In the genomic region with DNA sequence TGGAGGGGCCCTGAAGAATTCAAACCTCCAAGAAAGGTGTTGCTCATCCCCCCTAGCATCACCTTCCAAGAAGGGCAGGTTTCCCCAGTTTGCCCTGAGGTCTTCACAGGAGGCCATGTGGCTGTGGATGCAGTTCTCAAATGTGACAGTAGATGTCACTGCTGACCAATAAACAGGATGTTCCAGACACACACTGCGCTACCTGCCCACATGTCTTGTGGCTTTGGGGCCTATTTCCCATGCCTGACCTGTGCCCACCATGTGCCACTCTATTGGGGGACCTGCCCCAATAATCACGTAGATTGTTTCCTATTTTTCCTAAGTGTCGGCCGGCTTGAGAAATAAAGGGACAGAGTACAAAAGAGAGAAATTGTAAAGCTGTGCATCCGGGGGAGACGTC, we compare ENCODE assay signal across 9 cellular contexts. TPM values are rescaled to one million over a fixed set of nuclear protein-coding genes. Genes with fewer than 3 reads are reported as not detected.
DNase-seq lines count a peak whose midpoint lies in the region; ATAC-seq, FAIRE-seq and TF ChIP-seq lines count a peak whose summit lies in the region.
"Had no signal": no experiment of that assay in that cellular context is flagged by ENCODE, and none has a peak within 500 bp of the region (broad histone marks: within the 10 kb centered on the region; RNA-seq: fewer than 3 reads in every experiment).

No MANE protein-coding gene starts in this region.

- DNase-seq in COR-L47 (lab: John Stamatoyannopoulos, UW) (peak; percentile 10), KBM-7 (peak; percentile 79), iPS-NIHi11 (ENCODE audit: low spot score) (peak; percentile 18), NCI-H187 treated with DMSO at 0.1 percent for 48 hours (lab: John Stamatoyannopoulos, UW) (no peak), KG1 (lab: John Stamatoyannopoulos, UW) (no peak), GM12891 (ENCODE audit: insufficient read length, low spot score) (no peak)
- DNase-seq in activated CD4-positive, alpha-beta T cell treated with anti-CD3 and anti-CD28 coated beads, Interleukin-2, amount 50 U/mL, for 1 hour, result peak; percentile 68
- DNase-seq: right cardiac atrium had no signal

- no peak for ATAC-seq in GM21367 (IDR thresholded peaks at IDR 0.05; ENCODE audit: unreplicated experiment)

- no peak for FAIRE-seq in GM12891 (lab: Jason Lieb, UNC)

- no peak for TF ChIP-seq POLR2A in GM12891 (IDR thresholded peaks at IDR 0.05; ENCODE audit: low read depth, low read length)

- in situ Hi-C loops in KBM-7 (cut with MboI; ENCODE audit: low pct_unique_long_range_greater_than_20kb, low sequenced_read_pairs), result no loop called here

TF ChIP-seq in GM12891, 5 proteins besides CTCF, POLR2A, EP300 and RAD21:
- TF ChIP-seq PAX5 (IDR thresholded peaks at IDR 0.05; ENCODE audit: insufficient read depth, low read length, severe bottlenecking) (no peak), SPI1 (IDR thresholded peaks at IDR 0.05; ENCODE audit: low read depth, low read length) (no peak), TAF1 (IDR thresholded peaks at IDR 0.05; ENCODE audit: low read depth, low read length) (no peak), POU2F2 (IDR thresholded peaks at IDR 0.05; ENCODE audit: low read depth, low read length) (no peak), POLR2AphosphoS5 (IDR thresholded peaks at IDR 0.05; ENCODE audit: low read depth, low read length) (no peak)

RNA-seq across cellular contexts. Expression of gene GSTT2, which starts 4.5 kb away (rescaled TPM):
- not detected for polyA plus RNA-seq in GM12891 (2012; ENCODE audit: low read depth, missing spikeins)

RNA-seq across cellular contexts. Expression of gene DDT, which starts 10.2 kb away (rescaled TPM):
- 301 TPM for polyA plus RNA-seq in GM12891 (2012; ENCODE audit: low read depth, missing spikeins)

RNA-seq across cellular contexts. Expression of gene DDTL, which starts 17.7 kb away (rescaled TPM):
- polyA plus RNA-seq in GM12891 (2012; ENCODE audit: low read depth, missing spikeins), result 2.6 TPM

RNA-seq across cellular contexts. Expression of gene GSTT4, which starts 20.8 kb away (rescaled TPM):
- polyA plus RNA-seq in GM12891 (2012; ENCODE audit: low read depth, missing spikeins), result not detected
- polyA plus RNA-seq: right cardiac atrium had no signal

RNA-seq across cellular contexts. Expression of gene GSTT2B, which starts 23.4 kb away (rescaled TPM):
- not detected for polyA plus RNA-seq in GM12891 (2012; ENCODE audit: low read depth, missing spikeins)

Comparison
In these comparisons a context has a peak if more than half of its experiments do, and no peak if none do; other contexts are left out.
1. DNase-seq: peak in COR-L47 (single experiment), KBM-7 (single experiment), activated CD4-positive, alpha-beta T cell treated with anti-CD3 and anti-CD28 coated beads, Interleukin-2, amount 50 U/mL, for 1 hour (single experiment) and iPS-NIHi11 (single experiment); none in NCI-H187 treated with DMSO at 0.1 percent for 48 hours (single experiment), KG1 (single experiment) and GM12891 (single experiment).